Comparison of ENCODE assay signal across 18 cellular contexts in the genomic region with DNA sequence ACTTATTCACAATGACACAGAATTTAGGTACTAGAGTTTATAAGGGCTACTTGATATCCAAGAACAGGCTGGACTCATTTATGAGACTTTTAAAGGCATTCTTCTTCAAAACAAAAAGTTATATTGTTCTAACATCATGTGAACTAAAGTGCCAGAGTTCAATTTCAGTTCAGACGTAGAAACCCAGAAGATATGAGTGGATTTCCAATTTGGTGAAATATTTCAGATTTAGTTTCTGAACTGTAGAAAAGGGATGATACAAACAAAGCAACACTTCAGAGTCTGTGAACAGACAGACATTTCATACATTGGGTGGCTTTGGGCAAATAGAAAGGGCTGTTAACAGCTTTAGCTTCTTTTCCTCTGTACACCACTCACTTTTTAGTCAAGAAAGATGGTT.
DNase-seq lines count a peak whose midpoint lies in the region; ATAC-seq and TF ChIP-seq lines count a peak whose summit lies in the region.
"Had no signal": no experiment of that assay in that cellular context is flagged by ENCODE, and none has a peak within 500 bp of the region (broad histone marks: within the 10 kb centered on the region; RNA-seq: fewer than 3 reads in every experiment).

No MANE protein-coding gene starts in this region.

- H3K4me3 ChIP-seq in mesenchymal stem cell (ENCODE audit: insufficient read depth in 1 of 2, low read depth in 1 of 2, low read length in 2 of 2): no peak overlapping the region
- no peak overlapping the region for H3K4me3 ChIP-seq in rectal smooth muscle tissue (ENCODE audit: low read length)
- no peak overlapping the region for H3K4me3 ChIP-seq in vagina
- H3K4me3 ChIP-seq: A549; BLaER1 treated with 17β-estradiol and CSF1 and Interleukin-3, amounts not matched to agents 10 nM and 100 nM had no signal

- no peak overlapping the region for H2AFZ ChIP-seq in mesenchymal stem cell (ENCODE audit: low read depth, low read length)

- no peak overlapping the region for H2BK120ac ChIP-seq in mesenchymal stem cell (ENCODE audit: low read depth, low read length)

- peaks cover 2% of the 10 kb centered on the region for H3K4me1 ChIP-seq in mesenchymal stem cell (ENCODE audit: control insufficient read depth, insufficient read depth, low read depth, low read length)
- H3K4me1 ChIP-seq in rectal smooth muscle tissue (ENCODE audit: control insufficient read depth, insufficient read depth, low read length): no peaks in the 10 kb centered on the region
- peaks cover 7% of the 10 kb centered on the region for H3K4me1 ChIP-seq in vagina

- H3K27ac ChIP-seq in mesenchymal stem cell (ENCODE audit: low read length, poor library complexity, severe bottlenecking) (no peak overlapping the region), rectal smooth muscle tissue (ENCODE audit: low read depth, low read length) (peak overlapping the region; percentile 55), vagina (peak overlapping the region; percentile 1)
- H3K27ac ChIP-seq: A549; BLaER1 treated with 17β-estradiol and CSF1 and Interleukin-3, amounts not matched to agents 10 nM and 100 nM; C4-2B had no signal

- H3K18ac ChIP-seq in mesenchymal stem cell (ENCODE audit: low read depth in 1 of 2, low read length in 2 of 2): no peak overlapping the region

- intact Hi-C loops in vagina (cut with DNase I): no loop called here

- H4K8ac ChIP-seq in mesenchymal stem cell (ENCODE audit: low read length): no peak overlapping the region

- TF ChIP-seq CTCF in vagina (IDR thresholded peaks at IDR 0.05): no peak

- no peak overlapping the region for H3K14ac ChIP-seq in mesenchymal stem cell (ENCODE audit: low read length in 2 of 2)

- DNase-seq in SK-MEL-5 (ENCODE audit: low read depth, low spot score) (peak; percentile 50), mesenchymal stem cell (no peak), vagina (ENCODE audit: extremely low spot score in 2 of 2) (no peak), 8988T (no peak)
- DNase-seq: AML-193; Caco-2; Calu3; CD4-positive, alpha-beta T cell; CD8-positive, alpha-beta T cell; DMS79 treated with DMSO at 0.1 percent for 48 hours; GF-D8 had no signal

- H2BK5ac ChIP-seq in mesenchymal stem cell (ENCODE audit: low read depth, low read length, poor library complexity, severe bottlenecking): no peak overlapping the region

- H3K27me3 ChIP-seq in mesenchymal stem cell (ENCODE audit: control insufficient read depth in 1 of 2, insufficient read depth in 1 of 2, low read length in 2 of 2) (no peaks in the 10 kb centered on the region), rectal smooth muscle tissue (ENCODE audit: control insufficient read depth, insufficient read depth, low read length) (no peaks in the 10 kb centered on the region), vagina (no peaks in the 10 kb centered on the region)

- H2AK5ac ChIP-seq in mesenchymal stem cell (ENCODE audit: low read length, severe bottlenecking): no peak overlapping the region

- H2BK15ac ChIP-seq in mesenchymal stem cell (ENCODE audit: low read depth, poor library complexity, severe bottlenecking): peak overlapping the region; percentile 12

- H3K9me3 ChIP-seq in mesenchymal stem cell (ENCODE audit: control insufficient read depth, low read length) (no peaks in the 10 kb centered on the region), vagina (no peaks in the 10 kb centered on the region)
- H3K9me3 ChIP-seq: A549, Caco-2 had no signal

- no peak overlapping the region for H2BK12ac ChIP-seq in mesenchymal stem cell (ENCODE audit: low read length in 2 of 2)

- H3K9ac ChIP-seq in mesenchymal stem cell (ENCODE audit: low read length) (no peak overlapping the region), rectal smooth muscle tissue (ENCODE audit: low read length) (no peak overlapping the region)
- H3K9ac ChIP-seq: BLaER1 treated with 17β-estradiol and CSF1 and Interleukin-3, amounts not matched to agents 10 nM and 100 nM had no signal

- H3K23ac ChIP-seq in mesenchymal stem cell (ENCODE audit: low read length in 2 of 2): no peak overlapping the region

- no peaks in the 10 kb centered on the region for H3K79me1 ChIP-seq in mesenchymal stem cell (replicated peaks; ENCODE audit: low read length, poor library complexity, severe bottlenecking)

- ATAC-seq in HG03432 (IDR thresholded peaks at IDR 0.05; ENCODE audit: unreplicated experiment) (no peak), GM18519 (IDR thresholded peaks at IDR 0.05; ENCODE audit: low FRiP score, unreplicated experiment) (no peak), HG02588 (IDR thresholded peaks at IDR 0.05; ENCODE audit: unreplicated experiment) (no peak)
- ATAC-seq: A549; CD8-positive, alpha-beta T cell had no signal

- WGBS in mesenchymal stem cell: 100% methylated on average over 1 of the region's 1 CpG

- H3K36me3 ChIP-seq in mesenchymal stem cell (ENCODE audit: control insufficient read depth in 1 of 2, insufficient read depth in 2 of 2, low read depth in 1 of 2, low read length in 2 of 2): no peaks in the 10 kb centered on the region
- H3K36me3 ChIP-seq in rectal smooth muscle tissue (ENCODE audit: control insufficient read depth, insufficient read depth, low read length): no peaks in the 10 kb centered on the region
- no peaks in the 10 kb centered on the region for H3K36me3 ChIP-seq in vagina
- H3K36me3 ChIP-seq: BLaER1 treated with 17β-estradiol and CSF1 and Interleukin-3, amounts not matched to agents 10 nM and 100 nM had no signal

- no peak for TF ChIP-seq POLR2A in vagina (IDR thresholded peaks at IDR 0.05)

- H3K4me2 ChIP-seq in mesenchymal stem cell (ENCODE audit: low read length, poor library complexity, severe bottlenecking): no peak overlapping the region
- H3K4me2 ChIP-seq: A549; BLaER1 treated with 17β-estradiol and CSF1 and Interleukin-3, amounts not matched to agents 10 nM and 100 nM had no signal

- no peak overlapping the region for H4K91ac ChIP-seq in mesenchymal stem cell (ENCODE audit: low read length)

- H3K4ac ChIP-seq in mesenchymal stem cell (ENCODE audit: low read depth in 1 of 2, low read length in 2 of 2): no peak overlapping the region

- in situ Hi-C loops in SK-MEL-5 (cut with HindIII; ENCODE audit: low pct_unique_long_range_greater_than_20kb, low sequenced_read_pairs): no loop called here
